In the genomic region with DNA sequence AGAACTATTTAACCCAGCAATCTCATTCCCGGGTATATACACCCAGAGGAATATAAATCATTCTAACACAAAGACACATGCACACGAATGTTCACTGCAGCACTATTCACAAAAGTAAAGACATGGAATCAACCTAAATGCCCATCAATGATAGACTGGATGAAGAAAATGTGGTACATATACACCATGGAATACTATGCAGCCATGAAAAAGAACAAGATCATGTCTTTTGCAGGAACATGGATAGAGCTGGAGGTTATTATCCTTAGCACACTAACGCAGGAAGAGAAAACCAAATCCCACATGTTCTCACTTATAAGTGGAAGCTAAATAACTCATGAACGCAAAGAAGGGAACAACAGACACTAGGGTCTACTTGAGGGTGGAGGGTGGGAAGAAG, we compare ENCODE assay signal across 4 cellular contexts.
TF ChIP-seq lines count a peak whose summit lies in the region.

No MANE protein-coding gene starts in this region.

TF ChIP-seq in HEK293, 187 proteins besides CTCF, POLR2A, EP300 and RAD21:
- peak; percentile 98 for TF ChIP-seq ZNF146 (tag by site-specific recombination; IDR thresholded peaks at IDR 0.05)
TF ChIP-seq in HEK293: peak in this region for 1; not testable (repeated sequence) for 186.

TF ChIP-seq in SK-N-SH treated with all-trans-retinoic acid at 6 μM for 48 hours, 23 proteins besides CTCF, POLR2A, EP300 and RAD21:
- TF ChIP-seq ZNF8 (CRISPR knock-in tag; IDR thresholded peaks at IDR 0.05), result peak; percentile 53; the same call in 1 of the 2 replicates

TF ChIP-seq in WTC11, 78 proteins besides CTCF, POLR2A, EP300 and RAD21:
- TF ChIP-seq GTF2I (CRISPR knock-in tag; conservative IDR thresholded peaks at IDR 0.05), result 0 out of 2 replicates have a peak, but pooled peaks have one; percentile 60
TF ChIP-seq in WTC11: peak in this region for 1; not testable (repeated sequence) for 77.

TF ChIP-seq in K562, 482 proteins besides CTCF, POLR2A, EP300 and RAD21 (continued from another document):
- TF ChIP-seq KDM1A (IDR thresholded peaks at IDR 0.05), result peak in 1 of 2 experiments; percentile 36; a peak in 1 of 4 replicates
- TF ChIP-seq ZNF146 (CRISPR knock-in tag; IDR thresholded peaks at IDR 0.05; ENCODE audit: unreplicated experiment), result peak; percentile 98
